In the genomic region with DNA sequence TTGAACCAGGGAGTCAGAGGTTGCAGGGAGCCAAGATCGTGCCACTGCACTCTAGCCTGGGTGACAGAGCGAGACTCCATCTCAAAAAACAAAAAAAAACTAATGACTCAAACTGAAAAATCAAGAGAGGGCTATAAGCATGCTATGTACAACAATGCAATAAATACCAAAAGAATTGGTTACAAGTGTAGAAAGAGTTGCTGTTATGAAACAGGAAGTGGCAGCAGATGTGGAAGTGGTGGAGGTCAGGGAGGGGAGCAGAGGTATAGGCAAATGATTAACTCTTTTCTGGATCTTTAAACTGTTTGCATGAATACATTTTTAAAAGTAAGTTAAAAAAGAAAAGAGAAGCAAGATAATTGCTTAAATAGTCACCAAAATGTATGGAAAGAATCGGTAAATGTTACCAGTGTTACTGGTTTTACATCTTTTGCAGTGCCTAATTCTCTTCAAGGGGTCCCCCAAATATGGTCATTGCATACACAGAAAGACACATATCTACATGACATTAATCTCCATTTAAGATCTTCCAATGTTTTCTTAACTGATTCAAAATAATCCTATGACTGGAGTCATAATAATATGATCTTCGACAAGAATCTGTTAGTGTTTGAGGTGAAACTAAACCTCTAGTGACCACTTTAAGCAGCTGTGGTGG, we compare ENCODE assay signal across 8 cellular contexts. TPM values are rescaled to one million over a fixed set of nuclear protein-coding genes. Genes with fewer than 3 reads are reported as not detected.
A peak's percentile ranks its signal among the peaks of the same experiment; 100 is the strongest.
DNase-seq lines count a peak whose midpoint lies in the region; ATAC-seq and TF ChIP-seq lines count a peak whose summit lies in the region.

No MANE protein-coding gene starts in this region.

- peak; percentile 100 for ATAC-seq in GM19438 (IDR thresholded peaks at IDR 0.05; ENCODE audit: low read depth, unreplicated experiment)
- ATAC-seq in HG03354 (IDR thresholded peaks at IDR 0.05; ENCODE audit: poor library complexity, severe bottlenecking, unreplicated experiment), result peak; percentile 100
- ATAC-seq in stimulated activated naive B cell treated with anti-CD40 and anti-IgM and Interleukin-4, amounts not matched to agents 10 μg/mL and 1 μg/mL and 100 μg/mL, for 72 hours (replicated peaks), result peak; percentile 98 to 100

- no peaks in the 10 kb centered on the region for H4K20me1 ChIP-seq in DOHH2 (ENCODE audit: control insufficient read depth, insufficient read depth, low read depth, low read length)

- TF ChIP-seq CTCF in DOHH2 (IDR thresholded peaks at IDR 0.05; ENCODE audit: low read depth, low read length, poor library complexity, severe bottlenecking), result no peak
- no peak for TF ChIP-seq CTCF in stomach (IDR thresholded peaks at IDR 0.05)

- H3K4me2 ChIP-seq in DOHH2 (ENCODE audit: low read length), result peak overlapping the region; percentile 59

- in situ Hi-C loops in ACHN (cut with HindIII; ENCODE audit: low pct_ligation_motif_present, low pct_unique_long_range_greater_than_20kb, low sequenced_read_pairs), result no loop called here

- H3K27ac Mint-ChIP-seq in activated CD4-positive, alpha-beta memory T cell treated with anti-CD3 and anti-CD28 coated beads for 36 hours, result no peak overlapping the region
- peak overlapping the region; percentile 92 for H3K27ac Mint-ChIP-seq in stimulated activated naive B cell treated with anti-CD40 and anti-IgM and Interleukin-4, amounts not matched to agents 10 μg/mL and 1 μg/mL and 100 μg/mL, for 72 hours

- no peak for TF ChIP-seq POLR2A in stomach (IDR thresholded peaks at IDR 0.05)

- 0 out of 2 replicates have a peak, but pooled peaks cover 5% of the 10 kb centered on the region for H3F3A ChIP-seq in DOHH2 (ENCODE audit: control insufficient read depth, insufficient read depth)

- CTCF ChIA-PET in activated CD4-positive, alpha-beta memory T cell treated with anti-CD3 and anti-CD28 coated beads for 36 hours (lab: Charles Lee), result no interaction called here

- H3K36me3 ChIP-seq in DOHH2 (ENCODE audit: control insufficient read depth, low read length) (no peaks in the 10 kb centered on the region), stomach (no peaks in the 10 kb centered on the region)

- peaks cover 2% of the 10 kb centered on the region for H3K27me3 Mint-ChIP-seq in activated CD4-positive, alpha-beta memory T cell treated with anti-CD3 and anti-CD28 coated beads for 36 hours
- no peaks in the 10 kb centered on the region for H3K27me3 Mint-ChIP-seq in stimulated activated naive B cell treated with anti-CD40 and anti-IgM and Interleukin-4, amounts not matched to agents 10 μg/mL and 1 μg/mL and 100 μg/mL, for 72 hours

- H3K4me3 Mint-ChIP-seq in activated CD4-positive, alpha-beta memory T cell treated with anti-CD3 and anti-CD28 coated beads for 36 hours, result no peak overlapping the region
- peak overlapping the region; percentile 67 to 70 for H3K4me3 Mint-ChIP-seq in stimulated activated naive B cell treated with anti-CD40 and anti-IgM and Interleukin-4, amounts not matched to agents 10 μg/mL and 1 μg/mL and 100 μg/mL, for 72 hours

- peaks cover 18% of the 10 kb centered on the region for H3K4me1 Mint-ChIP-seq in activated CD4-positive, alpha-beta memory T cell treated with anti-CD3 and anti-CD28 coated beads for 36 hours (ENCODE audit: low read depth)
- peaks cover 18 to 37% of the 10 kb centered on the region in 2 donors for H3K4me1 Mint-ChIP-seq in stimulated activated naive B cell treated with anti-CD40 and anti-IgM and Interleukin-4, amounts not matched to agents 10 μg/mL and 1 μg/mL and 100 μg/mL, for 72 hours

- H3K27me3 ChIP-seq in DOHH2 (ENCODE audit: control insufficient read depth, low read length), result peaks cover 6% of the 10 kb centered on the region
- no peaks in the 10 kb centered on the region for H3K27me3 ChIP-seq in stomach

- H3K9me3 ChIP-seq in DOHH2 (ENCODE audit: control insufficient read depth, insufficient read depth, low read length) (no peaks in the 10 kb centered on the region), stomach (no peaks in the 10 kb centered on the region)

- no peaks in the 10 kb centered on the region for H3K36me3 Mint-ChIP-seq in activated CD4-positive, alpha-beta memory T cell treated with anti-CD3 and anti-CD28 coated beads for 36 hours
- H3K36me3 Mint-ChIP-seq in stimulated activated naive B cell treated with anti-CD40 and anti-IgM and Interleukin-4, amounts not matched to agents 10 μg/mL and 1 μg/mL and 100 μg/mL, for 72 hours, result no peaks in the 10 kb centered on the region

- no peak for TF ChIP-seq EP300 in stomach (IDR thresholded peaks at IDR 0.05)

- no peaks in the 10 kb centered on the region for H3K79me2 ChIP-seq in DOHH2 (ENCODE audit: control insufficient read depth, low read length)

- H3K27ac ChIP-seq in DOHH2 (ENCODE audit: low read depth, low read length) (peak overlapping the region; percentile 4; the same call in 1 of the 2 replicates), stomach (peak overlapping the region in 2 of 5 donors; percentile 23 to 39)

- H3K4me1 ChIP-seq in DOHH2 (ENCODE audit: control insufficient read depth, low read length), result peaks cover 24% of the 10 kb centered on the region
- peaks cover 0 to 6% (median 0%) of the 10 kb centered on the region in 4 donors for H3K4me1 ChIP-seq in stomach

- H3K4me3 ChIP-seq in DOHH2 (ENCODE audit: low read length) (peak overlapping the region; percentile 58), stomach (peak overlapping the region in 1 of 4 donors; percentile 9)

- no peaks in the 10 kb centered on the region for H3K9me3 Mint-ChIP-seq in activated CD4-positive, alpha-beta memory T cell treated with anti-CD3 and anti-CD28 coated beads for 36 hours
- H3K9me3 Mint-ChIP-seq in stimulated activated naive B cell treated with anti-CD40 and anti-IgM and Interleukin-4, amounts not matched to agents 10 μg/mL and 1 μg/mL and 100 μg/mL, for 72 hours, result peaks cover 4% of the 10 kb centered on the region in 2 donors

- POLR2A ChIA-PET in activated CD4-positive, alpha-beta memory T cell treated with anti-CD3 and anti-CD28 coated beads for 36 hours (lab: Charles Lee), result no interaction called here

- peak; percentile 42 for DNase-seq in activated CD4-positive, alpha-beta memory T cell treated with anti-CD3 and anti-CD28 coated beads for 36 hours
- DNase-seq in stimulated activated naive B cell treated with anti-CD40 and anti-IgM and Interleukin-4, amounts not matched to agents 10 μg/mL and 1 μg/mL and 100 μg/mL, for 72 hours, result peak; percentile 55
- DNase-seq in ACHN, result no peak
- DNase-seq in globus pallidus (ENCODE audit: low spot score), result no peak
- no peak for DNase-seq in stomach

- 65 to 74% (median 68%) methylated on average over 4 of the region's 4 CpGs for WGBS in stomach, 5 donors

- no peaks in the 10 kb centered on the region for H3K9me2 ChIP-seq in DOHH2 (replicated peaks; ENCODE audit: control insufficient read depth, low read length)

- intact Hi-C loops in activated CD4-positive, alpha-beta memory T cell treated with anti-CD3 and anti-CD28 coated beads for 36 hours (cut with micrococcal nuclease), result no loop called here
- intact Hi-C loops in stomach (cut with DNase I; ENCODE audit: low total_unique reads), result no loop called here

RNA-seq across cellular contexts. Expression of gene CALHM6, which starts 15.0 kb away (rescaled TPM):
- 1 to 10 TPM; 3.4 to 4.4 TPM for total RNA-seq in activated CD4-positive, alpha-beta memory T cell treated with anti-CD3 and anti-CD28 coated beads for 36 hours
- 1 to 10 TPM in 2 of 5 donors, not detected in 3; 8.1 to 8.7 TPM for total RNA-seq in stomach
- polyA plus RNA-seq in stomach, result 1 to 10 TPM; 5.0 to 8.6 (median 8.3) TPM

RNA-seq across cellular contexts. Expression of gene CALHM5, which starts 35.3 kb away (rescaled TPM):
- not detected for total RNA-seq in activated CD4-positive, alpha-beta memory T cell treated with anti-CD3 and anti-CD28 coated beads for 36 hours
- total RNA-seq in stomach, result 1 to 10 TPM in 2 of 5 donors, under 1 TPM in 3; under 0.01 to 4.2 (median 0.29) TPM
- under 1 TPM; 0.10 to 0.44 (median 0.15) TPM for polyA plus RNA-seq in stomach

Comparison
In these comparisons a context has a peak if more than half of its experiments do, and no peak if none do; other contexts are left out.
1. DNase-seq: peak in activated CD4-positive, alpha-beta memory T cell treated with anti-CD3 and anti-CD28 coated beads for 36 hours (single experiment) and stimulated activated naive B cell treated with anti-CD40 and anti-IgM and Interleukin-4, amounts not matched to agents 10 μg/mL and 1 μg/mL and 100 μg/mL, for 72 hours (single experiment); none in ACHN (single experiment), globus pallidus (single experiment) and stomach (single experiment).
2. Peak in every context shown above with its lines, with median percentiles within 50 percentile points of each other: ATAC-seq.